ENCODE assay signal across 18 cellular contexts in genomic region chr11:35372565-35373283, GRCh38. TPM values are rescaled to one million over a fixed set of nuclear protein-coding genes. Genes with fewer than 3 reads are reported as not detected.
"Had no signal": no experiment of that assay in that cellular context is flagged by ENCODE, and none has a peak within 500 bp of the region (broad histone marks: within the 10 kb centered on the region; RNA-seq: fewer than 3 reads in every experiment).

No MANE protein-coding gene starts in this region.

- ATAC-seq: sciatic nerve had no signal

- DNase-seq: activated B cell treated with CpG ODN at 0.5 μM for 24 hours; activated CD4-positive, alpha-beta T cell treated with anti-CD3 and anti-CD28 coated beads, Interleukin-2, amount 10 ng/mL, durations not matched to agents 7 days and 5 days; activated CD8-positive, alpha-beta memory T cell treated with anti-CD3 and anti-CD28 coated beads for 24 hours; activated naive CD4-positive, alpha-beta T cell treated with anti-CD3 and anti-CD28 coated beads, Interleukin-2, amount 10 ng/mL, durations not matched to agents 7 days and 5 days; cortex of kidney; effector memory CD4-positive, alpha-beta T cell; hypothalamus; left cardiac atrium; occipital lobe; stimulated activated CD4-positive, alpha-beta T cell treated with anti-CD3 and anti-CD28 coated beads, Interleukin-2, amount 100 ng/mL, for 24 hours; uterus had no signal

- H3K36me3 ChIP-seq: cardiac muscle cell, suprapubic skin, uterus had no signal

- H3K4me1 ChIP-seq: suprapubic skin, uterus had no signal

- H3K27me3 ChIP-seq: cardiac muscle cell, suprapubic skin, uterus had no signal

- H3K9me3 ChIP-seq: suprapubic skin, uterus had no signal

- H3K4me3 ChIP-seq: cardiac muscle cell, suprapubic skin, uterus had no signal

- H3K27ac ChIP-seq: cardiac muscle cell, suprapubic skin, uterus had no signal

RNA-seq across cellular contexts. Expression of gene SLC1A2, which starts 46.6 kb away (rescaled TPM):
- total RNA-seq: activated B cell treated with CpG ODN at 0.5 μM for 24 hours; activated CD4-positive, alpha-beta T cell treated with anti-CD3 and anti-CD28 coated beads, Interleukin-2, amount 10 ng/mL, durations not matched to agents 7 days and 5 days; activated T-helper 2 cell treated with anti-CD3 and anti-CD28 coated beads, Interferon-gamma antibody, Interleukin-2, Interleukin-4, amounts not matched to agents 10 μg/mL and 5 μg/mL and 100 μg/mL, durations not matched to agents 14 hours and 24 hours and 36 hours; epithelial cell of proximal tubule; glomerular endothelial cell; lung microvascular endothelial cell had no signal
